Comparison of ENCODE assay signal across 1 cellular context in the genomic region with DNA sequence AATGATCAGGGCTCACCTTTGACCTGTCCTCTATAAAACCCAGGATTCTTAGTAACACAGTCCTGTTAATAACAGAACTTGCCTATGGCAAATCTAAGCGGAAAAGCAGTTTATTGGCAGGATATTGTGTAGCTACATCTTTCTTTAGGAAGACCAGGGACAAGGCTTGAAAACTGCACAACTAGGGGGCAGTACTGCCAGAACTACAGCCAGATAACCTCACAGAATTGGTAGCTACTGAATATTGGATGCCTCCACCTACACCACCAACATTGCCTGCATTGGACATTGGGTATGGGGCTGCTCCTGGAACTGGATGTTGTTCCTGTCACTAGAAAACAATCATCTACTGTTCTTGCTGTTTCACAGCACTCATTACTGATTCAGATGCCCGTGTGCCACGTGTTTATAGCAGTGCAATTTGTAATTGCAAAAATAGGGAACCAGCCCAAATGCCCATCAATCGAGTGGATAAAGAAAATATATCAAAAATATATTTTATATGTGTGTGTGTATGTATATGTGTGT.
TF ChIP-seq lines count a peak whose summit lies in the region.

No MANE protein-coding gene starts in this region.

TF ChIP-seq in H1, 55 proteins besides CTCF, POLR2A, EP300 and RAD21:
- TF ChIP-seq RFX5 (IDR thresholded peaks at IDR 0.05; ENCODE audit: borderline replicate concordance, low read depth, low read length) (no peak), PHF8 (conservative IDR thresholded peaks at IDR 0.05; ENCODE audit: low read depth, low read length) (no peak), EGR1 (IDR thresholded peaks at IDR 0.05; ENCODE audit: borderline replicate concordance, low read depth, low read length) (no peak), CBX8 (IDR thresholded peaks at IDR 0.05; ENCODE audit: borderline replicate concordance, low read depth, low read length) (no peak), MAFK (IDR thresholded peaks at IDR 0.05; ENCODE audit: low read depth, low read length) (no peak), SIX5 (IDR thresholded peaks at IDR 0.05; ENCODE audit: low read depth, low read length) (no peak), RBBP5 (IDR thresholded peaks at IDR 0.05; ENCODE audit: borderline replicate concordance, low read depth, low read length) (no peak), SUZ12 (IDR thresholded peaks at IDR 0.05; ENCODE audit: low read length) (no peak), SP2 (IDR thresholded peaks at IDR 0.05; ENCODE audit: low read length) (no peak), ZNF274 (IDR thresholded peaks at IDR 0.05; ENCODE audit: borderline replicate concordance, extremely low read depth, low read length) (no peak), EZH2 (IDR thresholded peaks at IDR 0.05; ENCODE audit: low read depth, low read length, severe bottlenecking) (no peak), POU5F1 (IDR thresholded peaks at IDR 0.05; ENCODE audit: low read depth, low read length) (no peak), TEAD4 (IDR thresholded peaks at IDR 0.05; ENCODE audit: low read depth, low read length) (no peak), FOSL1 (IDR thresholded peaks at IDR 0.05; ENCODE audit: insufficient read depth, low read depth, low read length) (no peak), SIN3A (conservative IDR thresholded peaks at IDR 0.05 in 1 of 2, IDR thresholded peaks at IDR 0.05 in 1 of 2; ENCODE audit: low read depth in 1 of 2, low read length in 2 of 2) (no peak), CHD2 (IDR thresholded peaks at IDR 0.05; ENCODE audit: low read length) (no peak), SP4 (IDR thresholded peaks at IDR 0.05; ENCODE audit: low read length) (no peak), NRF1 (IDR thresholded peaks at IDR 0.05; ENCODE audit: low read depth, low read length) (no peak)
- TF ChIP-seq, protein P1, sequence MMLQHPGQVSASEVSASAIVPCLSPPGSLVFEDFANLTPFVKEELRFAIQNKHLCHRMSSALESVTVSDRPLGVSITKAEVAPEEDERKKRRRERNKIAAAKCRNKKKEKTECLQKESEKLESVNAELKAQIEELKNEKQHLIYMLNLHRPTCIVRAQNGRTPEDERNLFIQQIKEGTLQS (IDR thresholded peaks at IDR 0.05; ENCODE audit: insufficient read depth, low read depth, low read length) = no peak
